ENCODE assay signal across 22 cellular contexts in genomic region chr12:126891789-126892188, GRCh38.
"Had no signal": no experiment of that assay in that cellular context is flagged by ENCODE, and none has a peak within 500 bp of the region (broad histone marks: within the 10 kb centered on the region; RNA-seq: fewer than 3 reads in every experiment).

No MANE protein-coding gene starts in this region.

- H3K27me3 ChIP-seq: breast epithelium, esophagus squamous epithelium, gastrocnemius medialis, tibial artery had no signal

- H3K4me3 ChIP-seq: breast epithelium, esophagus squamous epithelium, gastrocnemius medialis, mucosa of descending colon, tibial artery had no signal

- ATAC-seq: gastrocnemius medialis; left cardiac atrium; mucosa of descending colon; sciatic nerve; stimulated activated effector memory CD8-positive, alpha-beta T cell treated with anti-CD3 and anti-CD28 coated beads, Interleukin-12 subunit alpha, Interleukin-12 subunit beta, amount 100 ng/mL, for 72 hours; stimulated activated naive CD8-positive, alpha-beta T cell treated with anti-CD3 and anti-CD28 coated beads, Interleukin-15, amount 100 ng/mL, for 72 hours had no signal

- DNase-seq: activated B cell treated with CpG ODN at 0.5 μM for 24 hours; activated CD4-positive, alpha-beta memory T cell treated with anti-CD3 and anti-CD28 coated beads for 36 hours; activated CD4-positive, alpha-beta T cell treated with anti-CD3 and anti-CD28 coated beads for 48 hours; activated naive CD4-positive, alpha-beta T cell treated with Interleukin-2 at 50 U/mL for 16 hours; activated naive CD8-positive, alpha-beta T cell treated with anti-CD3 and anti-CD28 coated beads for 36 hours; activated T-cell treated with anti-CD3 and anti-CD28 coated beads, Interleukin-2, amount 50 U/mL, for 48 hours; effector memory CD4-positive, alpha-beta T cell; esophagus squamous epithelium; gastrocnemius medialis; hippocampal formation; islet precursor cell; left cardiac atrium; mucosa of descending colon; posterior cingulate gyrus; small intestine; stimulated activated CD4-positive, alpha-beta T cell treated with anti-CD3 and anti-CD28 coated beads, Interleukin-2, amount 100 ng/mL, for 24 hours; stimulated activated naive CD8-positive, alpha-beta T cell treated with anti-CD3 and anti-CD28 coated beads, Interleukin-15, amount 100 ng/mL, for 72 hours; T1000; tibial artery had no signal

- H3K9me3 ChIP-seq: esophagus squamous epithelium, gastrocnemius medialis, mucosa of descending colon, tibial artery had no signal

- H3K4me1 ChIP-seq: breast epithelium, gastrocnemius medialis, tibial artery had no signal

- H3K27ac ChIP-seq: breast epithelium, esophagus squamous epithelium, gastrocnemius medialis, tibial artery had no signal

- H3K36me3 ChIP-seq: breast epithelium, esophagus squamous epithelium, gastrocnemius medialis, tibial artery had no signal
